ENCODE assay signal across 21 cellular contexts in the genomic region with DNA sequence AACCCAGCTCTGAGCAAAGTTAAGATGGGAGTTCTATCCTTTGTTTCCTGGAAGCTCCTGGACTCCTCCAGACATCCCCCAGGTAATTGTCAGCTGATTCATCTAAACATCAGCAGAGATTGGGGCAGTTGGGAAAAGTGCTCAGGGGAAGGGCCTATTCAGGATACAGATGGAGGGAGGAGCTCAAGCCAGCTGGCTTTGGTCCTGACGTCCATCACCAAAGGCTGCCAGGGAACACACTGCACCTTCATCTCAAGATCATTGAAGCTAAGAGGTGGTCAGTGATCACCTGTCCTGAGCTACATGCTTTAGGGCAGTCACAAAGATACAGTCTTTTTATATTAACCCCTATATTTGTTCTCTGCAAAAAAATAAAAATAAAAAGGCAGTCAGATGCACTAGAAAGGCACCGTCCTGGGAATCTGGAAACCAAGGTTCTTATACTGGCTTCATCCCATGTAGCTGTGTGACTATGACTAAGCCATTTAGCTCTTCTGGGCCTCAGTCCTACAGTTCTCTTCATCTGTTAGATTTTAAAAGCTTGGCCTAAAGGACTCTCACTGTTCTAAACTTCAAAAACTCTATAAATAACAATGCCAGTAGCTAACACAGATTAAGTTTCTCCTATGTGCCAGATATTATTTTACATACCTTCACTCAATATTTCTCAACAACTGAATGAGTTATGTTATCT.
"Had no signal": no experiment of that assay in that cellular context is flagged by ENCODE, and none has a peak within 500 bp of the region (broad histone marks: within the 10 kb centered on the region; RNA-seq: fewer than 3 reads in every experiment).

No MANE protein-coding gene starts in this region.

- H3K9me3 ChIP-seq: ovary, psoas muscle, spleen, transverse colon had no signal

- ATAC-seq: activated CD8-positive, alpha-beta memory T cell treated with anti-CD3 and anti-CD28 coated beads, Interleukin-2, amount 10 ng/mL, durations not matched to agents 7 days and 5 days; activated CD8-positive, alpha-beta T cell treated with anti-CD3 and anti-CD28 coated beads, Interleukin-2, amount 10 ng/mL, durations not matched to agents 7 days and 5 days; esophagus mucosa; foreskin keratinocyte; psoas muscle; T-helper 17 cell had no signal

- H3K27me3 ChIP-seq: foreskin keratinocyte, ovary, spleen, transverse colon had no signal

- DNase-seq: activated CD4-positive, alpha-beta T cell treated with anti-CD3 and anti-CD28 coated beads, Interleukin-2, amount 50 U/mL, for 1 hour; activated CD4-positive, CD25-positive, alpha-beta regulatory T cell treated with anti-CD3 and anti-CD28 coated beads, Interleukin-2, amount 50 U/mL, for 72 hours; activated CD8-positive, alpha-beta memory T cell treated with anti-CD3 and anti-CD28 coated beads, Interleukin-2, amount 10 ng/mL, durations not matched to agents 7 days and 5 days; activated CD8-positive, alpha-beta T cell treated with anti-CD3 and anti-CD28 coated beads, Interleukin-2, amount 10 ng/mL, durations not matched to agents 7 days and 5 days; activated effector memory CD4-positive, alpha-beta T cell treated with Interleukin-2 at 50 U/mL for 16 hours; activated naive CD4-positive, alpha-beta T cell treated with Interleukin-2 at 50 U/mL for 16 hours; anterior cingulate cortex; cortex of kidney; endodermal cell; foreskin keratinocyte; islet precursor cell; naive B cell; nephron progenitor cell; ovary; psoas muscle; spleen; stimulated activated naive CD4-positive, alpha-beta T cell; T-helper 17 cell; T1000; transverse colon had no signal

- H3K4me1 ChIP-seq: foreskin keratinocyte, psoas muscle, transverse colon had no signal

- H3K36me3 ChIP-seq: ovary, spleen, transverse colon had no signal

- H3K27ac ChIP-seq: foreskin keratinocyte, ovary, psoas muscle, spleen, transverse colon had no signal

- H3K4me3 ChIP-seq: ovary, psoas muscle, spleen, transverse colon had no signal
